In the genomic region with DNA sequence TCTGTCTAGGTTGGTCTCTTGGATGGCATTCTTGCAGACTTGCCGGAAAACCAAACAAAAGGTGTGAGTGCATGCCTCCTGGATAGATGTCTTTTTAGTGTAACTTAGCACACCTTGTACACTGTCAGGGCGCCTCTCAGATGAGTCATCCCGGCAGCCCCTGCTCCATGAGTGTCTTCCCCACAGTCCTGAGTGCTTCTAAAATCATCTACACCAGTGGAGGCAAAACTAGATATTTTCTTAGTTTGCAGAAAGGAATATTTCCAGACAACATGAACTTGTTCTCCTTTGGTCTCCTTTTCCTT, we compare ENCODE assay signal across 25 cellular contexts.
DNase-seq lines count a peak whose midpoint lies in the region; ATAC-seq, FAIRE-seq and TF ChIP-seq lines count a peak whose summit lies in the region.
"Had no signal": no experiment of that assay in that cellular context is flagged by ENCODE, and none has a peak within 500 bp of the region (broad histone marks: within the 10 kb centered on the region; RNA-seq: fewer than 3 reads in every experiment).

No MANE protein-coding gene starts in this region.

- no peak for FAIRE-seq in pancreas (lab: Jason Lieb, UNC)
- FAIRE-seq: D721Med, GM12892, K562 had no signal

- H4K20me1 ChIP-seq in HCT116 (ENCODE audit: insufficient read depth) (no peaks in the 10 kb centered on the region), PC-3 (ENCODE audit: low read length) (no peaks in the 10 kb centered on the region)

- no peaks in the 10 kb centered on the region for H3F3A ChIP-seq in PC-3 (ENCODE audit: low read length, unreplicated experiment)

- DNase-seq in HCT116 (ENCODE audit: low read depth, low spot score) (no peak), PC-3 (peak; percentile 35), pancreas (no peak), foreskin fibroblast (no peak), NCI-H510A treated with DMSO at 0.1 percent for 48 hours (lab: John Stamatoyannopoulos, UW) (no peak), ascending aorta (ENCODE audit: low spot score in 2 of 2) (no peak), NCI-H1105 (lab: John Stamatoyannopoulos, UW) (no peak)
- DNase-seq: activated CD4-positive, alpha-beta T cell treated with anti-CD3 and anti-CD28 coated beads, Interleukin-2, amount 10 ng/mL, durations not matched to agents 7 days and 5 days; activated naive CD4-positive, alpha-beta T cell treated with anti-CD3 and anti-CD28 coated beads for 36 hours; activated T-cell treated with anti-CD3 and anti-CD28 coated beads, Interleukin-2, amount 50 U/mL, for 48 hours; amniotic stem cell; left ventricle myocardium inferior; NCI-H1694 treated with DMSO at 0.1 percent for 48 hours; NCI-H2171; ovary; stimulated activated CD4-positive, alpha-beta T cell treated with anti-CD3 and anti-CD28 coated beads, Interleukin-4, amount 100 ng/mL, for 1 hour; T-helper 2 cell; testis had no signal

- H3K27me3 ChIP-seq in HCT116 (ENCODE audit: insufficient read depth, low read length) (no peaks in the 10 kb centered on the region), PC-3 (ENCODE audit: low read length) (no peaks in the 10 kb centered on the region), pancreas (no peaks in the 10 kb centered on the region), ascending aorta (no peaks in the 10 kb centered on the region)
- H3K27me3 ChIP-seq: ovary, right atrium auricular region, testis had no signal

- TF ChIP-seq POLR2A in HCT116 (IDR thresholded peaks at IDR 0.05; ENCODE audit: borderline replicate concordance, extremely low read depth, insufficient read depth, insufficient read length): no peak

- H3K9me3 ChIP-seq in HCT116 (ENCODE audit: control insufficient read depth in 1 of 2, insufficient read depth in 1 of 2, low read depth in 1 of 2, low read length in 2 of 2) (no peaks in the 10 kb centered on the region), PC-3 (ENCODE audit: low read length) (no peaks in the 10 kb centered on the region), pancreas (no peaks in the 10 kb centered on the region), ascending aorta (no peaks in the 10 kb centered on the region)
- H3K9me3 ChIP-seq: left ventricle myocardium inferior, ovary, right atrium auricular region, testis had no signal

- CTCF ChIA-PET in HCT116 (lab: Charles Lee): no interaction called here
- CTCF ChIA-PET in PC-3 (lab: Charles Lee): no interaction called here

- no peak overlapping the region for H2AFZ ChIP-seq in HCT116 (ENCODE audit: low read depth, low read length, poor library complexity, severe bottlenecking)
- peak overlapping the region; percentile 11; the same call in 1 of the 2 replicates for H2AFZ ChIP-seq in PC-3 (ENCODE audit: low read length)

- no peak overlapping the region for H3K27ac ChIP-seq in HCT116 (ENCODE audit: low read depth, low read length)
- no peak overlapping the region for H3K27ac ChIP-seq in PC-3 (ENCODE audit: low read length)
- no peak overlapping the region for H3K27ac ChIP-seq in pancreas
- H3K27ac ChIP-seq in ascending aorta: no peak overlapping the region
- H3K27ac ChIP-seq: left ventricle myocardium inferior, ovary, right atrium auricular region, testis had no signal

- BruUV-seq in HCT116 (replicated peaks; lab: Mats Ljungman, UMichigan): no TSS peak
- BruUV-seq in PC-3 (replicated peaks; lab: Mats Ljungman, UMichigan): no TSS peak

- H3K9ac ChIP-seq in HCT116 (ENCODE audit: low read length) (no peak overlapping the region), PC-3 (ENCODE audit: low read length) (no peak overlapping the region)

- WGBS in pancreas, 2 donors: 53 to 55% methylated on average over 3 of the region's 3 CpGs

- POLR2A ChIA-PET in HCT116 (lab: Charles Lee) (no interaction called here), PC-3 (lab: Charles Lee; ENCODE audit: unreplicated experiment) (no interaction called here)

- H3K79me2 ChIP-seq in HCT116 (ENCODE audit: insufficient read depth, low read length): no peaks in the 10 kb centered on the region
- no peaks in the 10 kb centered on the region for H3K79me2 ChIP-seq in PC-3 (ENCODE audit: low read length)

- TF ChIP-seq CTCF in HCT116 (IDR thresholded peaks at IDR 0.05 in 2 of 3, conservative IDR thresholded peaks at IDR 0.05 in 1 of 3; ENCODE audit: borderline replicate concordance in 1 of 3, insufficient read depth in 1 of 3, low read depth in 2 of 3, low read length in 2 of 3) (no peak), PC-3 (conservative IDR thresholded peaks at IDR 0.05; ENCODE audit: low read depth, low read length) (no peak), pancreas (IDR thresholded peaks at IDR 0.05) (no peak), foreskin fibroblast (IDR thresholded peaks at IDR 0.05; ENCODE audit: low read depth, low read length) (no peak), ascending aorta (IDR thresholded peaks at IDR 0.05) (no peak)

- peak; percentile 64 for ATAC-seq in HCT116
- peak; percentile 46 for ATAC-seq in PC-3
- ATAC-seq in esophagus mucosa: peak; percentile 47
- ATAC-seq in pancreas: peak in 3 of 4 donors; percentile 39 to 55 (median 46)
- ATAC-seq: K562; natural killer cell treated with Interleukin-12 subunit alpha and Interleukin-12 subunit beta and Interleukin-15 and Interleukin-18, amount 100 ng/mL, for 72 hours; stimulated activated memory B cell treated with anti-CD40 and anti-IgM and Interleukin-4, amounts not matched to agents 10 μg/mL and 1 μg/mL and 100 μg/mL, for 72 hours had no signal

- peaks cover 16 to 19% of the 10 kb centered on the region in 2 experiments for H3K4me1 ChIP-seq in HCT116 (ENCODE audit: control insufficient read depth in 1 of 2, insufficient read depth in 2 of 2, low read length in 2 of 2)
- peaks cover 12% of the 10 kb centered on the region for H3K4me1 ChIP-seq in PC-3 (ENCODE audit: insufficient read depth, low read length)
- peaks cover 13 to 20% (median 19%) of the 10 kb centered on the region in 3 donors for H3K4me1 ChIP-seq in pancreas
- peaks cover 4 to 24% of the 10 kb centered on the region in 2 donors for H3K4me1 ChIP-seq in ascending aorta

- RAD21 ChIA-PET in HCT116 (lab: Charles Lee; ENCODE audit: low non-redundant PET in 1 of 2, low total read pairs in 2 of 2, uncharacterized antibody in 2 of 2, unreplicated experiment in 2 of 2): no interaction called here

- H3K9me2 ChIP-seq in HCT116 (ENCODE audit: insufficient read depth): no peaks in the 10 kb centered on the region
- H3K9me2 ChIP-seq in PC-3 (replicated peaks; ENCODE audit: low read length): no peaks in the 10 kb centered on the region

- H3K4me3 ChIP-seq in HCT116 (replicated peaks in 1 of 2; ENCODE audit: low read depth in 1 of 2, low read length in 2 of 2) (no peak overlapping the region), PC-3 (ENCODE audit: low read length) (no peak overlapping the region), pancreas (no peak overlapping the region), foreskin fibroblast (ENCODE audit: low read depth in 1 of 2, low read length in 2 of 2) (no peak overlapping the region), ascending aorta (no peak overlapping the region)
- H3K4me3 ChIP-seq: K562, left ventricle myocardium inferior, ovary, right atrium auricular region, testis had no signal

- H3K4me2 ChIP-seq in HCT116 (ENCODE audit: low read length) (peak overlapping the region; percentile 11), PC-3 (ENCODE audit: low read length) (peak overlapping the region; percentile 10)

- H3K36me3 ChIP-seq in HCT116 (ENCODE audit: control insufficient read depth in 1 of 2, insufficient read depth in 2 of 2, low read length in 2 of 2) (no peaks in the 10 kb centered on the region), PC-3 (ENCODE audit: low read depth, low read length) (no peaks in the 10 kb centered on the region), pancreas (no peaks in the 10 kb centered on the region), ascending aorta (no peaks in the 10 kb centered on the region)
- H3K36me3 ChIP-seq: left ventricle myocardium inferior, ovary, right atrium auricular region had no signal

- TF ChIP-seq RAD21 in HCT116 (IDR thresholded peaks at IDR 0.05; ENCODE audit: low read depth): no peak

- intact Hi-C loops in HCT116 (cut with micrococcal nuclease): no loop called here
- intact Hi-C loops in PC-3 (cut with micrococcal nuclease): no loop called here
- intact Hi-C loops in pancreas (cut with DNase I): no loop called here
- intact Hi-C loops in ascending aorta (cut with DNase I): loop anchor here (10.0 kb wide), 1 partner anchor 52 kb away; no protein-coding TSS in a partner anchor

TF ChIP-seq in HCT116, 20 proteins besides CTCF, POLR2A, EP300 and RAD21 (continues in another document):
- TF ChIP-seq YY1 (IDR thresholded peaks at IDR 0.05; ENCODE audit: extremely low read depth, insufficient replicate concordance, low read depth, low read length): no peak
- TF ChIP-seq SP1 (IDR thresholded peaks at IDR 0.05; ENCODE audit: low read depth): no peak
- no peak for TF ChIP-seq FOSL1 (IDR thresholded peaks at IDR 0.05; ENCODE audit: low read depth)
- TF ChIP-seq SRF (IDR thresholded peaks at IDR 0.05; ENCODE audit: low read depth): no peak
- TF ChIP-seq TCF7L2 (IDR thresholded peaks at IDR 0.05; ENCODE audit: borderline replicate concordance, extremely low read depth, insufficient read depth, insufficient read length): no peak
- TF ChIP-seq ZBTB33 (IDR thresholded peaks at IDR 0.05; ENCODE audit: extremely low read depth, insufficient replicate concordance, low read length): no peak
